Comparison of ENCODE assay signal across 3 cellular contexts in the genomic region with DNA sequence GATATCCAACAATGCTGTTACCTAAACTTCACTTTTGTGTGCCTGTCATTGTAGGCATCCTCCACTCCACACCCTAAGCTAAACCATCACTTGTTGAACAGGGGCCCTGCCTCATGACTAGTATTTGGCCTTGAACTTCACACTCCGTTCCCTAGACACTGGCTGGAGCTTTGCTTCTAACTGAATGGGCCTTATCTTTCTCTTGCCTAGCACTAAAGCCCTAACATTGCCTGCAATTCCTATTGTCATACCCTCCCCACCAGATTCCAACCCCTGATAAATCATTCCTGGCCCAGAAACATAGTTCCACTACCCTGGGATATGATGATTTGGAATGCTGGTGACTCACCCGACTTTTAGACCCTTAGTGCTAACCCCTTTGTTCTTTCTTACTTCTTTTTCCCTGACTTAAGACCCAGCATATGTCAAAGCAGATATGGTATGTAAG.
A peak's percentile ranks its signal among the peaks of the same experiment; 100 is the strongest.
TF ChIP-seq lines count a peak whose summit lies in the region.

No MANE protein-coding gene starts in this region.

TF ChIP-seq in A549, 52 proteins besides CTCF, POLR2A, EP300 and RAD21:
- TF ChIP-seq EHF (CRISPR knock-in tag; IDR thresholded peaks at IDR 0.05) = no peak
- no peak for TF ChIP-seq FOSL2 (IDR thresholded peaks at IDR 0.05)
- 0 out of 2 replicates have a peak, but pooled peaks have one; percentile 19 for TF ChIP-seq FOSL2 (CRISPR knock-in tag; IDR thresholded peaks at IDR 0.05)
- TF ChIP-seq NPAS2 (CRISPR knock-in tag; IDR thresholded peaks at IDR 0.05; ENCODE audit: borderline replicate concordance) = no peak
TF ChIP-seq in A549: peak in this region for 1.

TF ChIP-seq in IMR-90, 13 proteins besides CTCF, POLR2A, EP300 and RAD21:
- TF ChIP-seq FOS (IDR thresholded peaks at IDR 0.05; ENCODE audit: low read depth, low read length) (no peak), CEBPB (IDR thresholded peaks at IDR 0.05; ENCODE audit: low read depth, low read length) (no peak), MAZ (IDR thresholded peaks at IDR 0.05; ENCODE audit: borderline replicate concordance, low read depth, low read length) (no peak), CHD1 (IDR thresholded peaks at IDR 0.05; ENCODE audit: low read depth, low read length) (no peak), SMC3 (IDR thresholded peaks at IDR 0.05; ENCODE audit: low read depth, low read length) (no peak), BHLHE40 (IDR thresholded peaks at IDR 0.05; ENCODE audit: low read depth, low read length) (no peak), MAFK (IDR thresholded peaks at IDR 0.05; ENCODE audit: low read depth, low read length) (no peak), MXI1 (IDR thresholded peaks at IDR 0.05; ENCODE audit: borderline replicate concordance, low read depth, low read length) (no peak), RCOR1 (IDR thresholded peaks at IDR 0.05; ENCODE audit: insufficient replicate concordance, low read length) (no peak), NFE2L2 (IDR thresholded peaks at IDR 0.05; ENCODE audit: low read depth, low read length) (no peak), RFX5 (IDR thresholded peaks at IDR 0.05; ENCODE audit: low read depth, low read length) (no peak)
- TF ChIP-seq, protein P1, sequence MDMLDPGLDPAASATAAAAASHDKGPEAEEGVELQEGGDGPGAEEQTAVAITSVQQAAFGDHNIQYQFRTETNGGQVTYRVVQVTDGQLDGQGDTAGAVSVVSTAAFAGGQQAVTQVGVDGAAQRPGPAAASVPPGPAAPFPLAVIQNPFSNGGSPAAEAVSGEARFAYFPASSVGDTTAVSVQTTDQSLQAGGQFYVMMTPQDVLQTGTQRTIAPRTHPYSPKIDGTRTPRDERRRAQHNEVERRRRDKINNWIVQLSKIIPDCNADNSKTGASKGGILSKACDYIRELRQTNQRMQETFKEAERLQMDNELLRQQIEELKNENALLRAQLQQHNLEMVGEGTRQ (IDR thresholded peaks at IDR 0.05; ENCODE audit: low read depth, low read length) = no peak
- TF ChIP-seq, protein P2, sequence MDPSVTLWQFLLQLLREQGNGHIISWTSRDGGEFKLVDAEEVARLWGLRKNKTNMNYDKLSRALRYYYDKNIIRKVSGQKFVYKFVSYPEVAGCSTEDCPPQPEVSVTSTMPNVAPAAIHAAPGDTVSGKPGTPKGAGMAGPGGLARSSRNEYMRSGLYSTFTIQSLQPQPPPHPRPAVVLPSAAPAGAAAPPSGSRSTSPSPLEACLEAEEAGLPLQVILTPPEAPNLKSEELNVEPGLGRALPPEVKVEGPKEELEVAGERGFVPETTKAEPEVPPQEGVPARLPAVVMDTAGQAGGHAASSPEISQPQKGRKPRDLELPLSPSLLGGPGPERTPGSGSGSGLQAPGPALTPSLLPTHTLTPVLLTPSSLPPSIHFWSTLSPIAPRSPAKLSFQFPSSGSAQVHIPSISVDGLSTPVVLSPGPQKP (IDR thresholded peaks at IDR 0.05; ENCODE audit: borderline replicate concordance, low read depth, low read length) = no peak

TF ChIP-seq in K562, 482 proteins besides CTCF, POLR2A, EP300 and RAD21 (continues in another document):
- TF ChIP-seq, protein P3, sequence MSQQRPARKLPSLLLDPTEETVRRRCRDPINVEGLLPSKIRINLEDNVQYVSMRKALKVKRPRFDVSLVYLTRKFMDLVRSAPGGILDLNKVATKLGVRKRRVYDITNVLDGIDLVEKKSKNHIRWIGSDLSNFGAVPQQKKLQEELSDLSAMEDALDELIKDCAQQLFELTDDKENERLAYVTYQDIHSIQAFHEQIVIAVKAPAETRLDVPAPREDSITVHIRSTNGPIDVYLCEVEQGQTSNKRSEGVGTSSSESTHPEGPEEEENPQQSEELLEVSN (IDR thresholded peaks at IDR 0.05; ENCODE audit: borderline replicate concordance in 1 of 2, extremely low read depth in 1 of 2, insufficient read depth in 1 of 2, insufficient read length in 1 of 2, low read depth in 1 of 2, low read length in 1 of 2, poor library complexity in 1 of 2, severe bottlenecking in 1 of 2) = no peak
- TF ChIP-seq FOSL1 (tag; conservative IDR thresholded peaks at IDR 0.05) = peak; percentile 70
- TF ChIP-seq MBD2 (IDR thresholded peaks at IDR 0.05; ENCODE audit: borderline replicate concordance, low read depth) = peak; percentile 27; the same call in 1 of the 2 replicates
- TF ChIP-seq EHMT2 (IDR thresholded peaks at IDR 0.05) = peak; percentile 71
- peak; percentile 74 for TF ChIP-seq SMARCE1 (IDR thresholded peaks at IDR 0.05)
- TF ChIP-seq, protein P4, sequence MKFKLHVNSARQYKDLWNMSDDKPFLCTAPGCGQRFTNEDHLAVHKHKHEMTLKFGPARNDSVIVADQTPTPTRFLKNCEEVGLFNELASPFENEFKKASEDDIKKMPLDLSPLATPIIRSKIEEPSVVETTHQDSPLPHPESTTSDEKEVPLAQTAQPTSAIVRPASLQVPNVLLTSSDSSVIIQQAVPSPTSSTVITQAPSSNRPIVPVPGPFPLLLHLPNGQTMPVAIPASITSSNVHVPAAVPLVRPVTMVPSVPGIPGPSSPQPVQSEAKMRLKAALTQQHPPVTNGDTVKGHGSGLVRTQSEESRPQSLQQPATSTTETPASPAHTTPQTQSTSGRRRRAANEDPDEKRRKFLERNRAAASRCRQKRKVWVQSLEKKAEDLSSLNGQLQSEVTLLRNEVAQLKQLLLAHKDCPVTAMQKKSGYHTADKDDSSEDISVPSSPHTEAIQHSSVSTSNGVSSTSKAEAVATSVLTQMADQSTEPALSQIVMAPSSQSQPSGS (CRISPR knock-in tag; IDR thresholded peaks at IDR 0.05) = no peak
- TF ChIP-seq PRMT5 (CRISPR knock-in tag; IDR thresholded peaks at IDR 0.05) = no peak
- TF ChIP-seq TAL1 (IDR thresholded peaks at IDR 0.05) = 0 out of 2 replicates have a peak, but pooled peaks have one; percentile 23
- TF ChIP-seq, protein P5, sequence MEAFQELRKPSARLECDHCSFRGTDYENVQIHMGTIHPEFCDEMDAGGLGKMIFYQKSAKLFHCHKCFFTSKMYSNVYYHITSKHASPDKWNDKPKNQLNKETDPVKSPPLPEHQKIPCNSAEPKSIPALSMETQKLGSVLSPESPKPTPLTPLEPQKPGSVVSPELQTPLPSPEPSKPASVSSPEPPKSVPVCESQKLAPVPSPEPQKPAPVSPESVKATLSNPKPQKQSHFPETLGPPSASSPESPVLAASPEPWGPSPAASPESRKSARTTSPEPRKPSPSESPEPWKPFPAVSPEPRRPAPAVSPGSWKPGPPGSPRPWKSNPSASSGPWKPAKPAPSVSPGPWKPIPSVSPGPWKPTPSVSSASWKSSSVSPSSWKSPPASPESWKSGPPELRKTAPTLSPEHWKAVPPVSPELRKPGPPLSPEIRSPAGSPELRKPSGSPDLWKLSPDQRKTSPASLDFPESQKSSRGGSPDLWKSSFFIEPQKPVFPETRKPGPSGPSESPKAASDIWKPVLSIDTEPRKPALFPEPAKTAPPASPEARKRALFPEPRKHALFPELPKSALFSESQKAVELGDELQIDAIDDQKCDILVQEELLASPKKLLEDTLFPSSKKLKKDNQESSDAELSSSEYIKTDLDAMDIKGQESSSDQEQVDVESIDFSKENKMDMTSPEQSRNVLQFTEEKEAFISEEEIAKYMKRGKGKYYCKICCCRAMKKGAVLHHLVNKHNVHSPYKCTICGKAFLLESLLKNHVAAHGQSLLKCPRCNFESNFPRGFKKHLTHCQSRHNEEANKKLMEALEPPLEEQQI (IDR thresholded peaks at IDR 0.05) = peak; percentile 86
- peak; percentile 77 for TF ChIP-seq ARID1B (IDR thresholded peaks at IDR 0.05)
- TF ChIP-seq, protein P6, sequence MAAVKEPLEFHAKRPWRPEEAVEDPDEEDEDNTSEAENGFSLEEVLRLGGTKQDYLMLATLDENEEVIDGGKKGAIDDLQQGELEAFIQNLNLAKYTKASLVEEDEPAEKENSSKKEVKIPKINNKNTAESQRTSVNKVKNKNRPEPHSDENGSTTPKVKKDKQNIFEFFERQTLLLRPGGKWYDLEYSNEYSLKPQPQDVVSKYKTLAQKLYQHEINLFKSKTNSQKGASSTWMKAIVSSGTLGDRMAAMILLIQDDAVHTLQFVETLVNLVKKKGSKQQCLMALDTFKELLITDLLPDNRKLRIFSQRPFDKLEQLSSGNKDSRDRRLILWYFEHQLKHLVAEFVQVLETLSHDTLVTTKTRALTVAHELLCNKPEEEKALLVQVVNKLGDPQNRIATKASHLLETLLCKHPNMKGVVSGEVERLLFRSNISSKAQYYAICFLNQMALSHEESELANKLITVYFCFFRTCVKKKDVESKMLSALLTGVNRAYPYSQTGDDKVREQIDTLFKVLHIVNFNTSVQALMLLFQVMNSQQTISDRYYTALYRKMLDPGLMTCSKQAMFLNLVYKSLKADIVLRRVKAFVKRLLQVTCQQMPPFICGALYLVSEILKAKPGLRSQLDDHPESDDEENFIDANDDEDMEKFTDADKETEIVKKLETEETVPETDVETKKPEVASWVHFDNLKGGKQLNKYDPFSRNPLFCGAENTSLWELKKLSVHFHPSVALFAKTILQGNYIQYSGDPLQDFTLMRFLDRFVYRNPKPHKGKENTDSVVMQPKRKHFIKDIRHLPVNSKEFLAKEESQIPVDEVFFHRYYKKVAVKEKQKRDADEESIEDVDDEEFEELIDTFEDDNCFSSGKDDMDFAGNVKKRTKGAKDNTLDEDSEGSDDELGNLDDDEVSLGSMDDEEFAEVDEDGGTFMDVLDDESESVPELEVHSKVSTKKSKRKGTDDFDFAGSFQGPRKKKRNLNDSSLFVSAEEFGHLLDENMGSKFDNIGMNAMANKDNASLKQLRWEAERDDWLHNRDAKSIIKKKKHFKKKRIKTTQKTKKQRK (IDR thresholded peaks at IDR 0.05; ENCODE audit: borderline replicate concordance, low read depth, low read length) = no peak
- no peak for TF ChIP-seq ZNF324 (CRISPR knock-in tag; IDR thresholded peaks at IDR 0.05)
- TF ChIP-seq POLR2H (tag; IDR thresholded peaks at IDR 0.05; ENCODE audit: low read depth) = no peak
- TF ChIP-seq MAZ (CRISPR knock-in tag; conservative IDR thresholded peaks at IDR 0.05 in 1 of 2, IDR thresholded peaks at IDR 0.05 in 1 of 2) = 0 out of 4 replicates have a peak, but pooled peaks of 1 of the 2 experiments have one; percentile 20
- no peak for TF ChIP-seq BRD9 (IDR thresholded peaks at IDR 0.05; ENCODE audit: low read depth, partially characterized antibody)
- no peak for TF ChIP-seq ZFP36 (IDR thresholded peaks at IDR 0.05; ENCODE audit: low read depth, low read length, partially characterized antibody)
- TF ChIP-seq ZNF644 (tag; IDR thresholded peaks at IDR 0.05; ENCODE audit: low read depth) = no peak
- TF ChIP-seq NR2C2 (CRISPR knock-in tag; IDR thresholded peaks at IDR 0.05) = no peak
- no peak for TF ChIP-seq NR2C2 (tag; IDR thresholded peaks at IDR 0.05)
- no peak for TF ChIP-seq RUNX1 (IDR thresholded peaks at IDR 0.05; ENCODE audit: low read depth)
- no peak for TF ChIP-seq SNRNP70 (optimal IDR thresholded peaks at IDR 0.05; ENCODE audit: low read depth, low read length)
- TF ChIP-seq IRF2 (CRISPR knock-in tag; IDR thresholded peaks at IDR 0.05) = no peak
- no peak for TF ChIP-seq ZNF3 (CRISPR knock-in tag; IDR thresholded peaks at IDR 0.05)
- TF ChIP-seq SMAD4 (CRISPR knock-in tag; conservative IDR thresholded peaks at IDR 0.05) = 0 out of 2 replicates have a peak, but pooled peaks have one; percentile 18
- TF ChIP-seq, protein P7, sequence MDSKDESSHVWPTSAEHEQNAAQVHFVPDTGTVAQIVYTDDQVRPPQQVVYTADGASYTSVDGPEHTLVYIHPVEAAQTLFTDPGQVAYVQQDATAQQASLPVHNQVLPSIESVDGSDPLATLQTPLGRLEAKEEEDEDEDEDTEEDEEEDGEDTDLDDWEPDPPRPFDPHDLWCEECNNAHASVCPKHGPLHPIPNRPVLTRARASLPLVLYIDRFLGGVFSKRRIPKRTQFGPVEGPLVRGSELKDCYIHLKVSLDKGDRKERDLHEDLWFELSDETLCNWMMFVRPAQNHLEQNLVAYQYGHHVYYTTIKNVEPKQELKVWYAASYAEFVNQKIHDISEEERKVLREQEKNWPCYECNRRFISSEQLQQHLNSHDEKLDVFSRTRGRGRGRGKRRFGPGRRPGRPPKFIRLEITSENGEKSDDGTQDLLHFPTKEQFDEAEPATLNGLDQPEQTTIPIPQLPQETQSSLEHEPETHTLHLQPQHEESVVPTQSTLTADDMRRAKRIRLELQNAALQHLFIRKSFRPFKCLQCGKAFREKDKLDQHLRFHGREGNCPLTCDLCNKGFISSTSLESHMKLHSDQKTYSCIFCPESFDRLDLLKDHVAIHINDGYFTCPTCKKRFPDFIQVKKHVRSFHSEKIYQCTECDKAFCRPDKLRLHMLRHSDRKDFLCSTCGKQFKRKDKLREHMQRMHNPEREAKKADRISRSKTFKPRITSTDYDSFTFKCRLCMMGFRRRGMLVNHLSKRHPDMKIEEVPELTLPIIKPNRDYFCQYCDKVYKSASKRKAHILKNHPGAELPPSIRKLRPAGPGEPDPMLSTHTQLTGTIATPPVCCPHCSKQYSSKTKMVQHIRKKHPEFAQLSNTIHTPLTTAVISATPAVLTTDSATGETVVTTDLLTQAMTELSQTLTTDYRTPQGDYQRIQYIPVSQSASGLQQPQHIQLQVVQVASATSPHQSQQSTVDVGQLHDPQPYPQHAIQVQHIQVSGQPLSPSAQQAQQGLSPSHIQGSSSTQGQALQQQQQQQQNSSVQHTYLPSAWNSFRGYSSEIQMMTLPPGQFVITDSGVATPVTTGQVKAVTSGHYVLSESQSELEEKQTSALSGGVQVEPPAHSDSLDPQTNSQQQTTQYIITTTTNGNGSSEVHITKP (IDR thresholded peaks at IDR 0.05; ENCODE audit: partially characterized antibody) = peak; percentile 57
- TF ChIP-seq, protein P8, sequence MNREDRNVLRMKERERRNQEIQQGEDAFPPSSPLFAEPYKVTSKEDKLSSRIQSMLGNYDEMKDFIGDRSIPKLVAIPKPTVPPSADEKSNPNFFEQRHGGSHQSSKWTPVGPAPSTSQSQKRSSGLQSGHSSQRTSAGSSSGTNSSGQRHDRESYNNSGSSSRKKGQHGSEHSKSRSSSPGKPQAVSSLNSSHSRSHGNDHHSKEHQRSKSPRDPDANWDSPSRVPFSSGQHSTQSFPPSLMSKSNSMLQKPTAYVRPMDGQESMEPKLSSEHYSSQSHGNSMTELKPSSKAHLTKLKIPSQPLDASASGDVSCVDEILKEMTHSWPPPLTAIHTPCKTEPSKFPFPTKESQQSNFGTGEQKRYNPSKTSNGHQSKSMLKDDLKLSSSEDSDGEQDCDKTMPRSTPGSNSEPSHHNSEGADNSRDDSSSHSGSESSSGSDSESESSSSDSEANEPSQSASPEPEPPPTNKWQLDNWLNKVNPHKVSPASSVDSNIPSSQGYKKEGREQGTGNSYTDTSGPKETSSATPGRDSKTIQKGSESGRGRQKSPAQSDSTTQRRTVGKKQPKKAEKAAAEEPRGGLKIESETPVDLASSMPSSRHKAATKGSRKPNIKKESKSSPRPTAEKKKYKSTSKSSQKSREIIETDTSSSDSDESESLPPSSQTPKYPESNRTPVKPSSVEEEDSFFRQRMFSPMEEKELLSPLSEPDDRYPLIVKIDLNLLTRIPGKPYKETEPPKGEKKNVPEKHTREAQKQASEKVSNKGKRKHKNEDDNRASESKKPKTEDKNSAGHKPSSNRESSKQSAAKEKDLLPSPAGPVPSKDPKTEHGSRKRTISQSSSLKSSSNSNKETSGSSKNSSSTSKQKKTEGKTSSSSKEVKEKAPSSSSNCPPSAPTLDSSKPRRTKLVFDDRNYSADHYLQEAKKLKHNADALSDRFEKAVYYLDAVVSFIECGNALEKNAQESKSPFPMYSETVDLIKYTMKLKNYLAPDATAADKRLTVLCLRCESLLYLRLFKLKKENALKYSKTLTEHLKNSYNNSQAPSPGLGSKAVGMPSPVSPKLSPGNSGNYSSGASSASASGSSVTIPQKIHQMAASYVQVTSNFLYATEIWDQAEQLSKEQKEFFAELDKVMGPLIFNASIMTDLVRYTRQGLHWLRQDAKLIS (CRISPR knock-in tag; IDR thresholded peaks at IDR 0.05) = no peak
- no peak for TF ChIP-seq CSDE1 (IDR thresholded peaks at IDR 0.05)
